ENCODE assay signal across 14 cellular contexts in genomic region chr9:98083566-98084135, GRCh38. TPM values are rescaled to one million over a fixed set of nuclear protein-coding genes. Genes with fewer than 3 reads are reported as not detected.
DNase-seq lines count a peak whose midpoint lies in the region; ATAC-seq and TF ChIP-seq lines count a peak whose summit lies in the region.
"Had no signal": no experiment of that assay in that cellular context is flagged by ENCODE, and none has a peak within 500 bp of the region (broad histone marks: within the 10 kb centered on the region; RNA-seq: fewer than 3 reads in every experiment).

No MANE protein-coding gene starts in this region.

- H4K20me1 ChIP-seq in HCT116 (ENCODE audit: insufficient read depth) = no peaks in the 10 kb centered on the region

- H3K27ac Mint-ChIP-seq in CD4-positive, alpha-beta T cell = peak overlapping the region; percentile 6
- peak overlapping the region; percentile 65 for H3K27ac Mint-ChIP-seq in activated naive CD8-positive, alpha-beta T cell
- H3K27ac Mint-ChIP-seq in naive B cell = peak overlapping the region in 4 of 6 donors; percentile 12 to 69 (median 44)

- peaks cover 89% of the 10 kb centered on the region for H3K36me3 Mint-ChIP-seq in CD4-positive, alpha-beta T cell (ENCODE audit: low read depth)
- H3K36me3 Mint-ChIP-seq in activated naive CD8-positive, alpha-beta T cell = peaks cover 11% of the 10 kb centered on the region
- H3K36me3 Mint-ChIP-seq in naive B cell = no peaks in the 10 kb centered on the region

- no peak overlapping the region for H3K4me3 Mint-ChIP-seq in CD4-positive, alpha-beta T cell
- H3K4me3 Mint-ChIP-seq in activated naive CD8-positive, alpha-beta T cell = no peak overlapping the region
- no peak overlapping the region for H3K4me3 Mint-ChIP-seq in naive B cell

- DNase-seq in CD4-positive, alpha-beta T cell = no peak
- no peak for DNase-seq in HCT116 (ENCODE audit: low read depth, low spot score)
- no peak for DNase-seq in naive B cell
- no peak for DNase-seq in hippocampal formation (lab: John Stamatoyannopoulos, UW)
- DNase-seq: amniotic stem cell, C1 segment of cervical spinal cord, cerebellar nuclear complex, DND-41, left lung, NCI-H146, substantia nigra had no signal

- TF ChIP-seq POLR2A in HCT116 (IDR thresholded peaks at IDR 0.05; ENCODE audit: borderline replicate concordance, extremely low read depth, insufficient read depth, insufficient read length) = no peak

- no peak for ATAC-seq in CD4-positive, alpha-beta T cell (ENCODE audit: poor library complexity)
- no peak for ATAC-seq in HCT116
- no peak for ATAC-seq in naive B cell (ENCODE audit: low read depth in 2 of 2)
- ATAC-seq in GM21723 (IDR thresholded peaks at IDR 0.05; ENCODE audit: unreplicated experiment) = no peak
- ATAC-seq in GM18511 (IDR thresholded peaks at IDR 0.05; ENCODE audit: unreplicated experiment) = no peak

- no peak for TF ChIP-seq CTCF in CD4-positive, alpha-beta T cell (IDR thresholded peaks at IDR 0.05)
- TF ChIP-seq CTCF in HCT116 (IDR thresholded peaks at IDR 0.05 in 2 of 3, conservative IDR thresholded peaks at IDR 0.05 in 1 of 3; ENCODE audit: borderline replicate concordance in 1 of 3, insufficient read depth in 1 of 3, low read depth in 2 of 3, low read length in 2 of 3) = no peak

- TF ChIP-seq RAD21 in HCT116 (IDR thresholded peaks at IDR 0.05; ENCODE audit: low read depth) = no peak

- H3K9ac ChIP-seq in HCT116 (ENCODE audit: low read length) = no peak overlapping the region

- intact Hi-C loops in CD4-positive, alpha-beta T cell (cut with DNase I, micrococcal nuclease) = no loop called here
- intact Hi-C loops in HCT116 (cut with micrococcal nuclease) = loop anchor here (10.0 kb wide), 1 partner anchor 61 kb away; no protein-coding TSS in a partner anchor

- RAD21 ChIA-PET in HCT116 (lab: Charles Lee; ENCODE audit: low non-redundant PET in 1 of 2, low total read pairs in 2 of 2, uncharacterized antibody in 2 of 2, unreplicated experiment in 2 of 2) = no interaction called here

- peaks cover 51% of the 10 kb centered on the region for H3K4me1 Mint-ChIP-seq in CD4-positive, alpha-beta T cell (ENCODE audit: low read depth)
- peaks cover 43% of the 10 kb centered on the region for H3K4me1 Mint-ChIP-seq in activated naive CD8-positive, alpha-beta T cell (ENCODE audit: low read depth)
- H3K4me1 Mint-ChIP-seq in naive B cell = peaks cover 11 to 23% (median 17%) of the 10 kb centered on the region in 3 donors

- POLR2A ChIA-PET in CD4-positive, alpha-beta T cell (lab: Charles Lee) = interaction anchor here (0.8 kb wide), 1 partner anchor 172 kb away, joined by 3 read pairs; the partner anchor contains the start of gene TBC1D2
- POLR2A ChIA-PET in HCT116 (lab: Charles Lee) = no interaction called here

- no peaks in the 10 kb centered on the region for H3K27me3 Mint-ChIP-seq in CD4-positive, alpha-beta T cell
- no peaks in the 10 kb centered on the region for H3K27me3 Mint-ChIP-seq in activated naive CD8-positive, alpha-beta T cell
- no peaks in the 10 kb centered on the region for H3K27me3 Mint-ChIP-seq in naive B cell

- H3K9me3 ChIP-seq in CD4-positive, alpha-beta T cell (ENCODE audit: control insufficient read depth, low read length) = no peaks in the 10 kb centered on the region
- H3K9me3 ChIP-seq in HCT116 (ENCODE audit: control insufficient read depth in 1 of 2, insufficient read depth in 1 of 2, low read depth in 1 of 2, low read length in 2 of 2) = no peaks in the 10 kb centered on the region
- H3K9me3 ChIP-seq: left lung had no signal

- no peaks in the 10 kb centered on the region for H3K9me3 Mint-ChIP-seq in CD4-positive, alpha-beta T cell
- no peaks in the 10 kb centered on the region for H3K9me3 Mint-ChIP-seq in activated naive CD8-positive, alpha-beta T cell (ENCODE audit: low read depth)
- H3K9me3 Mint-ChIP-seq in naive B cell = no peaks in the 10 kb centered on the region

- H3K79me2 ChIP-seq in HCT116 (ENCODE audit: insufficient read depth, low read length) = peaks cover 3% of the 10 kb centered on the region; the same call in 1 of the 2 replicates

- CTCF ChIA-PET in CD4-positive, alpha-beta T cell (lab: Charles Lee) = no interaction called here
- CTCF ChIA-PET in HCT116 (lab: Charles Lee) = no interaction called here

- peaks cover 0 to 10% of the 10 kb centered on the region in 2 experiments; a peak in 2 of 4 replicates for H3K4me1 ChIP-seq in HCT116 (ENCODE audit: control insufficient read depth in 1 of 2, insufficient read depth in 2 of 2, low read length in 2 of 2)

- TSS peak; percentile 9 for BruUV-seq in HCT116 (replicated peaks; lab: Mats Ljungman, UMichigan)

- H3K4me3 ChIP-seq in HCT116 (replicated peaks in 1 of 2; ENCODE audit: low read depth in 1 of 2, low read length in 2 of 2) = no peak overlapping the region
- H3K4me3 ChIP-seq: left lung had no signal

- peaks cover 19 to 37% of the 10 kb centered on the region in 2 experiments for H3K36me3 ChIP-seq in HCT116 (ENCODE audit: control insufficient read depth in 1 of 2, insufficient read depth in 2 of 2, low read length in 2 of 2)

- H3K9me2 ChIP-seq in HCT116 (ENCODE audit: insufficient read depth) = no peaks in the 10 kb centered on the region

- no peak overlapping the region for H2AFZ ChIP-seq in HCT116 (ENCODE audit: low read depth, low read length, poor library complexity, severe bottlenecking)

- no peak overlapping the region for H3K4me2 ChIP-seq in HCT116 (ENCODE audit: low read length)

- H3K27me3 ChIP-seq in CD4-positive, alpha-beta T cell (ENCODE audit: control insufficient read depth, insufficient read depth, low read length) = no peaks in the 10 kb centered on the region
- H3K27me3 ChIP-seq in HCT116 (ENCODE audit: insufficient read depth, low read length) = no peaks in the 10 kb centered on the region
- H3K27me3 ChIP-seq: left lung had no signal

- no peak overlapping the region for H3K27ac ChIP-seq in CD4-positive, alpha-beta T cell (ENCODE audit: low read depth, low read length)
- no peak overlapping the region for H3K27ac ChIP-seq in HCT116 (ENCODE audit: low read depth, low read length)

TF ChIP-seq in HCT116, 20 proteins besides CTCF, POLR2A, EP300 and RAD21:
- TF ChIP-seq TCF7L2 (IDR thresholded peaks at IDR 0.05; ENCODE audit: borderline replicate concordance, extremely low read depth, insufficient read depth, insufficient read length) = no peak
- no peak for TF ChIP-seq MAX (IDR thresholded peaks at IDR 0.05)
- TF ChIP-seq CEBPB (IDR thresholded peaks at IDR 0.05; ENCODE audit: low read depth) = no peak
- no peak for TF ChIP-seq JUND (IDR thresholded peaks at IDR 0.05)
- no peak for TF ChIP-seq ATF3 (IDR thresholded peaks at IDR 0.05)
- no peak for TF ChIP-seq ZFX (IDR thresholded peaks at IDR 0.05)
- no peak for TF ChIP-seq YY1 (IDR thresholded peaks at IDR 0.05; ENCODE audit: extremely low read depth, insufficient replicate concordance, low read depth, low read length)
- TF ChIP-seq SIN3A (IDR thresholded peaks at IDR 0.05; ENCODE audit: low read depth) = no peak
- TF ChIP-seq SP1 (IDR thresholded peaks at IDR 0.05; ENCODE audit: low read depth) = no peak
- TF ChIP-seq EZH2phosphoT487 (IDR thresholded peaks at IDR 0.05; ENCODE audit: borderline replicate concordance) = no peak
- no peak for TF ChIP-seq ZBTB33 (IDR thresholded peaks at IDR 0.05; ENCODE audit: extremely low read depth, insufficient replicate concordance, low read length)
- TF ChIP-seq ZNF274 (IDR thresholded peaks at IDR 0.05; ENCODE audit: low read depth, low read length) = no peak
- no peak for TF ChIP-seq EGR1 (IDR thresholded peaks at IDR 0.05; ENCODE audit: low read depth)
- no peak for TF ChIP-seq ELF1 (IDR thresholded peaks at IDR 0.05; ENCODE audit: borderline replicate concordance, low read depth)
- no peak for TF ChIP-seq FOSL1 (IDR thresholded peaks at IDR 0.05; ENCODE audit: low read depth)

RNA-seq across cellular contexts. Expression of gene NANS, which starts 27.1 kb away (rescaled TPM):
- total RNA-seq in CD4-positive, alpha-beta T cell = 10 to 100 TPM; 70.5 to 74.0 TPM
- total RNA-seq in HCT116 (2021; ENCODE audit: unreplicated experiment) = 48.9 TPM
- 81.9 and 82.1 TPM in 2 replicates for polyA plus RNA-seq in HCT116 (2012)
- 10 to 100 TPM; 18.8 to 41.2 (median 29.5) TPM for polyA plus RNA-seq in naive B cell (ENCODE audit: low read depth in 6 of 6)

RNA-seq across cellular contexts. Expression of gene TRIM14, which starts 35.4 kb away (rescaled TPM):
- total RNA-seq in CD4-positive, alpha-beta T cell = 10 to 100 TPM; 23.5 to 23.6 TPM
- 24.4 TPM for total RNA-seq in HCT116 (2021; ENCODE audit: unreplicated experiment)
- polyA plus RNA-seq in HCT116 (2012) = 9.4 and 11.2 TPM in 2 replicates
- polyA plus RNA-seq in naive B cell (ENCODE audit: low read depth in 6 of 6) = 10 to 100 TPM; 16.3 to 36.5 (median 20.4) TPM

Comparison
In these comparisons a context has a peak if more than half of its experiments do, and no peak if none do; other contexts are left out.
1. H3K27ac Mint-ChIP-seq: peak in every context shown above with its lines; median percentile 65 in activated naive CD8-positive, alpha-beta T cell; 44 in naive B cell; 6 in CD4-positive, alpha-beta T cell.